Comparison of ENCODE assay signal across 1 cellular context in genomic region chr12:3881208-3881980, GRCh38.
TF ChIP-seq lines count a peak whose summit lies in the region.

No MANE protein-coding gene starts in this region.

TF ChIP-seq in HEK293T, 16 proteins besides CTCF, POLR2A, EP300 and RAD21:
- no peak for TF ChIP-seq ZNF384 (IDR thresholded peaks at IDR 0.05)
- no peak for TF ChIP-seq PKNOX1 (IDR thresholded peaks at IDR 0.05)
- TF ChIP-seq CTBP1 (IDR thresholded peaks at IDR 0.05; ENCODE audit: borderline replicate concordance): no peak
- TF ChIP-seq NFRKB (IDR thresholded peaks at IDR 0.05): no peak
- TF ChIP-seq FOXA1 (IDR thresholded peaks at IDR 0.05): no peak
- no peak for TF ChIP-seq SP1 (IDR thresholded peaks at IDR 0.05)
- TF ChIP-seq LEF1 (IDR thresholded peaks at IDR 0.05; ENCODE audit: borderline replicate concordance): no peak
- TF ChIP-seq ARNT (IDR thresholded peaks at IDR 0.05): no peak
TF ChIP-seq in HEK293T: peak in this region for 0.
